ENCODE assay signal across 10 cellular contexts in the genomic region with DNA sequence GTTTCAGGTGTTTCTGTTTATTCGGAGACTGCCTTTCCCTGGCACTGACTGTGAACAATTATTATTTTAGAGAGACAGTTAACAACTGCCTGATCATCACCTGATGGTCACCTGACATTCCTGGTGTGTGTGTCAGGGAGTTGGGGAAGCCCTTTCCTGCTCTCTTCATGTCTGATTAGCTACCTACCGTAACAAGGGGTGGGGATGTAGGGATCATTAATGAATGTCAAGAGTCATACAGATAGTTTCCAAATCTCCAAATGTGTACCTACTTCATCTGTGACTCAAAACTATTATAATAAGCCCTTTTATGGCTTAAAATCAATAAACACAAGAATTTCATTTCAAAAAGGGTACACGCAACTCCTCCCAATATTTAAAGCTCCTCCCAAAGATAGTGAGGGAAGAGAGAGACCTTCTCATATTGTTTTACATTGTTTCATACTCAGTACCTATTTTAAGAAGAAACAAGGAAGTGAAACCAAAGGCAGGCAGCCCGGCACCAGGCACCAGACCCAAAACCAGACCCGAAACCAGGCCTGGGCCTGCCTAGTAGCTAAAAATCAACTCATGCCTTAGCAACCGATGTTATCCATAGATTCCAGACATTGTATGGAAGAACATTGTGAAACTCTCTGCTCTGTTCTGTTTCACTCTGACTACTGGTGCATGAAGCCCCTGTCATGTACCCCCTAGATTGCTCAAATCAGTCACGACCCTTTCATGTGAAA.
DNase-seq lines count a peak whose midpoint lies in the region; ATAC-seq, FAIRE-seq and TF ChIP-seq lines count a peak whose summit lies in the region.
"Had no signal": no experiment of that assay in that cellular context is flagged by ENCODE, and none has a peak within 500 bp of the region (broad histone marks: within the 10 kb centered on the region; RNA-seq: fewer than 3 reads in every experiment).

No MANE protein-coding gene starts in this region.

- no peaks in the 10 kb centered on the region for H3K9me3 ChIP-seq in heart right ventricle

- H3K27me3 ChIP-seq in heart right ventricle: no peaks in the 10 kb centered on the region

- TF ChIP-seq CTCF in heart right ventricle (IDR thresholded peaks at IDR 0.05): no peak

- 71 to 72% methylated on average over 7 of the region's 7 CpGs for whole genome bisulfite sequencing in heart right ventricle, 2 donors

- H3K27ac ChIP-seq in epithelial cell of prostate: peak overlapping the region; percentile 38
- no peak overlapping the region for H3K27ac ChIP-seq in heart right ventricle

- ATAC-seq in GM21717 (IDR thresholded peaks at IDR 0.05; ENCODE audit: unreplicated experiment): peak; percentile 47
- ATAC-seq in HG03442 (IDR thresholded peaks at IDR 0.05; ENCODE audit: unreplicated experiment): peak; percentile 54
- ATAC-seq in SK-N-SH treated with all-trans-retinoic acid at 6 μM for 48 hours: no peak
- no peak for ATAC-seq in heart right ventricle

- H3K36me3 ChIP-seq in heart right ventricle: no peaks in the 10 kb centered on the region

- intact Hi-C loops in heart right ventricle (cut with DNase I): no loop called here

- peak; percentile 98 for FAIRE-seq in GM18507 (lab: Jason Lieb, UNC)

- no peak for DNase-seq in GM18507 (ENCODE audit: extremely low spot score, insufficient read length, low read depth)
- DNase-seq in epithelial cell of prostate (ENCODE audit: low read depth, low spot score): peak; percentile 5
- no peak for DNase-seq in iPS-NIHi11 (ENCODE audit: low spot score)
- no peak for DNase-seq in NCI-H187 (lab: John Stamatoyannopoulos, UW)
- no peak for DNase-seq in heart right ventricle
- DNase-seq: activated naive CD4-positive, alpha-beta T cell treated with anti-CD3 and anti-CD28 coated beads, Interleukin-2, amount 10 ng/mL, durations not matched to agents 7 days and 5 days; DMS 273 treated with DMSO at 0.1 percent for 48 hours had no signal

- H3K4me1 ChIP-seq in heart right ventricle: no peaks in the 10 kb centered on the region

- H3K4me3 ChIP-seq in heart right ventricle: no peak overlapping the region

TF ChIP-seq in SK-N-SH treated with all-trans-retinoic acid at 6 μM for 48 hours, 23 proteins besides CTCF, POLR2A, EP300 and RAD21:
- no peak for TF ChIP-seq CSDC2 (CRISPR knock-in tag; IDR thresholded peaks at IDR 0.05)
- TF ChIP-seq GLIS3 (CRISPR knock-in tag; IDR thresholded peaks at IDR 0.05): no peak
- TF ChIP-seq ZNF565 (CRISPR knock-in tag; conservative IDR thresholded peaks at IDR 0.05; ENCODE audit: low read depth): no peak
TF ChIP-seq in SK-N-SH treated with all-trans-retinoic acid at 6 μM for 48 hours: peak in this region for 0.

Comparison
In these comparisons a context has a peak if more than half of its experiments do, and no peak if none do; other contexts are left out.
1. ATAC-seq: peak in GM21717 (single experiment) and HG03442 (single experiment); none in SK-N-SH treated with all-trans-retinoic acid at 6 μM for 48 hours (single experiment) and heart right ventricle (0 of 8).